ENCODE assay signal across 8 cellular contexts in the genomic region with DNA sequence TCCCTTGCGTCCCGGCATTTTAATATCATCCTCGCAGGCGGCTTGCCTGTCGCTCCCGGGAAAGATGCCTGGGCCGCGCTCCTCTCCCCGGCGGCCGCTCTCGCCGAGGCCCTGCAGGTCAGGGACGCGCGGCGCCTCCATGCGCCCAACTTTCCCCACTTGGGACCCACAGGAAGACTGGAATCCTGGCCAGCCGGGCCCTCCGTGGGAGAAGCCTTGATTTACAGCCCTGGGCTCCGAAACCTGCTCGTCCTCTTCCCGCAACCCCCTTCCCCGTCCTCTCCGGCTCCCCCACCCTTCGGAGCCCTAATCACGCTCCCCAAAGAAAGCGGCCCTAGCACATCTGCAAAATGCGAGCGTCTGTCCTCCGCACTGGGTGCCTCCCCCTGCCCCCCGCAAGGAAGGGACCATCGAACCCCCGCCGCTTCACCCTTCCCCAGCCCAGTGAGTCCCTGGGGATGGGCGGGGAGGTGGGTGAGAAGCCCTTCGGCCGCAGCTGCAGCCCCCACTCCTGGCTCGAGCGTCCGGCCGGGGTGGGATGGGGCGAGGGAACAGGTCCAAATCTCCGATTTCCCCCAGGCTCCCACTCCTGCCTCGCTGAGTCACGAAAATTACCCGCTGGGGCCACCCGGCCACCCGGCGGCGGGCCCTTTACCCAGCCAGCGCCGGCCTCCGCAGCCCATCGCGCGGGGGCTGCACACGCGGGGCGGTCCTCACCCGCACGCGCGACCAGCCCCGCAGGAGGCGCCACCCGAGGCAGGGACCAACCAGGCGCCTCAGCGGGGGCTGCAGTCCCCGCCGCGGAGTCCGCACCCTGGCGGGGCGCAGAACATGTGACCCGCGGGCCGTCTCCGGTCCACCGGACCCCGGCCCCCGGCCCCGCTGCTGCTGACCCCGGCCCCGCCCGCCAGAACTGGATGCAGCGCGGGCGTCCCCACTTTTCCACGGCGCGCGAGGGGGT. TPM values are rescaled to one million over a fixed set of nuclear protein-coding genes. Genes with fewer than 3 reads are reported as not detected.
DNase-seq lines count a peak whose midpoint lies in the region; ATAC-seq and TF ChIP-seq lines count a peak whose summit lies in the region.

No MANE protein-coding gene starts in this region.

- H3K27me3 ChIP-seq in body of pancreas (no peaks in the 10 kb centered on the region), layer of hippocampus (ENCODE audit: control insufficient read depth, insufficient read depth, low read length) (no peaks in the 10 kb centered on the region)

- peak overlapping the region; percentile 60 to 61 for H3K4me3 ChIP-seq in body of pancreas

- intact Hi-C loops in body of pancreas (cut with DNase I) = no loop called here

- ATAC-seq in HG03135 (IDR thresholded peaks at IDR 0.05; ENCODE audit: unreplicated experiment) = peak; percentile 6
- ATAC-seq in body of pancreas = peak; percentile 12
- no peak for ATAC-seq in GM18870 (IDR thresholded peaks at IDR 0.05; ENCODE audit: unreplicated experiment)

- peak; percentile 2 for DNase-seq in NCI-H1105 treated with DMSO at 0.1 percent for 48 hours (lab: John Stamatoyannopoulos, UW)
- DNase-seq in NCI-H1105 (lab: John Stamatoyannopoulos, UW) = no peak
- peak in 2 of 4 donors; percentile 22 to 30 for DNase-seq in body of pancreas
- no peak for DNase-seq in GF-D8 (lab: John Stamatoyannopoulos, UW)

- no peaks in the 10 kb centered on the region for H3K36me3 ChIP-seq in body of pancreas (replicated peaks in 1 of 2; ENCODE audit: insufficient read depth in 1 of 2, low read depth in 2 of 2)

- peaks cover 16% of the 10 kb centered on the region for H3K4me1 ChIP-seq in body of pancreas

- H3K9me3 ChIP-seq in body of pancreas = no peaks in the 10 kb centered on the region

- H3K27ac ChIP-seq in body of pancreas (peak overlapping the region in 3 of 4 donors; percentile 76 to 92 (median 86)), layer of hippocampus (ENCODE audit: low read depth, low read length) (peak overlapping the region; percentile 18), temporal lobe (ENCODE audit: low read depth, low read length) (peak overlapping the region; percentile 44)

- peak in 1 of 7 experiments; percentile 3 for TF ChIP-seq CTCF in body of pancreas (IDR thresholded peaks at IDR 0.05)

- TF ChIP-seq POLR2A in body of pancreas (IDR thresholded peaks at IDR 0.05) = no peak

- 2 to 35% methylated on average over 16 to 84 of the region's 93 CpGs for WGBS in body of pancreas, 2 donors

RNA-seq across cellular contexts. Expression of a gene that starts 0.7 kb away (rescaled TPM):
- total RNA-seq in body of pancreas (10 to 100 TPM in 1 of 2 donors, 1 to 10 TPM in 1; 8.3 to 22.7 TPM), temporal lobe (38.8 TPM)

Comparison
In these comparisons a context has a peak if more than half of its experiments do, and no peak if none do; other contexts are left out.
1. H3K27ac ChIP-seq: peak in every context shown above with its lines; median percentile 86 in body of pancreas; 44 in temporal lobe; 18 in layer of hippocampus.